Comparison of ENCODE assay signal across 8 cellular contexts in the genomic region with DNA sequence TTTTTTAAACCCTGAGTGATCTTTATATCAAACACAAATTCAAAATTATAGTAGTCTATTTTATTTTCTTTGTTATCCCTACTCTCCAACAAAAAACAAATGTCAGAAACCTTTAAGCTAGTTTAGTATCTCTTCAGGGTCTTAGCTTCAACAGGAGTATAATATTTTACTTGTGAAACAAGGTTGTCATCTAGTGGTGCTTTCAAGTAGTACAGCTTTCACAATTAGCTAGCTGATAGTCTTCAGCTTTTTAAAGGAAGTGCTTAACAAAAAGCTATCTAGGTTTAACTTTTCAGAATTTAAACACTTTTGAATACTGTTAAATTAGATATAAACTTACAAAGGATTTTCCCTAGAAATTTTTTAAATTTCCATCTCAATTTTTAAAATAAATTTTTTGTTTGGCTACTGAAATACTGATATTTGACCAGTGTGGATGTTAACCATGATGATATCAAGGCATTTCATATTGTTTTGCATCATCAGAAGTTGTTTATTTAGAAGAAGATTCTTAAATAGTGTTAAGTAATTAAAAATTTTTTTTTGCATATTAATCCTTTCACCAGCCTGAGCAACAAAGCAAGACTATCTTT.
DNase-seq lines count a peak whose midpoint lies in the region; ATAC-seq and TF ChIP-seq lines count a peak whose summit lies in the region.

No MANE protein-coding gene starts in this region.

- H3K9me3 Mint-ChIP-seq in stimulated activated effector memory CD8-positive, alpha-beta T cell treated with anti-CD3 and anti-CD28 coated beads, Interleukin-12 subunit alpha, Interleukin-12 subunit beta, amount 100 ng/mL, for 72 hours = no peaks in the 10 kb centered on the region

- peaks cover 18% of the 10 kb centered on the region for H3K4me1 Mint-ChIP-seq in stimulated activated effector memory CD8-positive, alpha-beta T cell treated with anti-CD3 and anti-CD28 coated beads, Interleukin-12 subunit alpha, Interleukin-12 subunit beta, amount 100 ng/mL, for 72 hours

- H3K4me3 Mint-ChIP-seq in stimulated activated effector memory CD8-positive, alpha-beta T cell treated with anti-CD3 and anti-CD28 coated beads, Interleukin-12 subunit alpha, Interleukin-12 subunit beta, amount 100 ng/mL, for 72 hours = no peak overlapping the region

- DNase-seq in DMS 273 treated with DMSO at 0.1 percent for 48 hours (lab: John Stamatoyannopoulos, UW) (peak; percentile 25), NCI-H2196 treated with DMSO at 0.1 percent for 48 hours (lab: John Stamatoyannopoulos, UW; ENCODE audit: unreplicated experiment) (peak; percentile 1), astrocyte of the cerebellum (ENCODE audit: low read depth) (peak; percentile 62), iPS DF 4.7 (ENCODE audit: extremely low read depth, low spot score) (peak; percentile 28)
- no peak for DNase-seq in stimulated activated effector memory CD8-positive, alpha-beta T cell treated with anti-CD3 and anti-CD28 coated beads, Interleukin-12 subunit alpha, Interleukin-12 subunit beta, amount 100 ng/mL, for 72 hours (ENCODE audit: low spot score in 2 of 2)

- peak; percentile 68 for TF ChIP-seq CTCF in astrocyte of the cerebellum (IDR thresholded peaks at IDR 0.05; ENCODE audit: low read depth, low read length, missing control alignments)

- no peak overlapping the region for H3K27ac Mint-ChIP-seq in stimulated activated effector memory CD8-positive, alpha-beta T cell treated with anti-CD3 and anti-CD28 coated beads, Interleukin-12 subunit alpha, Interleukin-12 subunit beta, amount 100 ng/mL, for 72 hours

- no peaks in the 10 kb centered on the region for H3K36me3 Mint-ChIP-seq in stimulated activated effector memory CD8-positive, alpha-beta T cell treated with anti-CD3 and anti-CD28 coated beads, Interleukin-12 subunit alpha, Interleukin-12 subunit beta, amount 100 ng/mL, for 72 hours

- in situ Hi-C loops in astrocyte of the cerebellum (cut with HindIII; ENCODE audit: low sequenced_read_pairs) = no loop called here

- no peak overlapping the region for H3K4me3 ChIP-seq in astrocyte of the cerebellum (ENCODE audit: low read depth, low read length)

- peak; percentile 61 for ATAC-seq in GM19324 (IDR thresholded peaks at IDR 0.05; ENCODE audit: low FRiP score, unreplicated experiment)
- peak; percentile 74 for ATAC-seq in HG03159 (IDR thresholded peaks at IDR 0.05; ENCODE audit: unreplicated experiment)
- peak; percentile 79 for ATAC-seq in stimulated activated effector memory CD8-positive, alpha-beta T cell treated with anti-CD3 and anti-CD28 coated beads, Interleukin-12 subunit alpha, Interleukin-12 subunit beta, amount 100 ng/mL, for 72 hours
- ATAC-seq in HG03196 (IDR thresholded peaks at IDR 0.05; ENCODE audit: unreplicated experiment) = no peak

Comparison
In these comparisons a context has a peak if more than half of its experiments do, and no peak if none do; other contexts are left out.
1. DNase-seq: peak in DMS 273 treated with DMSO at 0.1 percent for 48 hours (single experiment), NCI-H2196 treated with DMSO at 0.1 percent for 48 hours (single experiment), astrocyte of the cerebellum (single experiment) and iPS DF 4.7 (single experiment); none in stimulated activated effector memory CD8-positive, alpha-beta T cell treated with anti-CD3 and anti-CD28 coated beads, Interleukin-12 subunit alpha, Interleukin-12 subunit beta, amount 100 ng/mL, for 72 hours (0 of 2).